ENCODE assay signal across 9 cellular contexts in genomic region chr10:3071405-3072198, GRCh38. TPM values are rescaled to one million over a fixed set of nuclear protein-coding genes. Genes with fewer than 3 reads are reported as not detected.
DNase-seq lines count a peak whose midpoint lies in the region; ATAC-seq and TF ChIP-seq lines count a peak whose summit lies in the region.
"Had no signal": no experiment of that assay in that cellular context is flagged by ENCODE, and none has a peak within 500 bp of the region (broad histone marks: within the 10 kb centered on the region; RNA-seq: fewer than 3 reads in every experiment).

No MANE protein-coding gene starts in this region.

- peak overlapping the region; percentile 57 for H3K4me3 Mint-ChIP-seq in stimulated activated naive CD8-positive, alpha-beta T cell treated with anti-CD3 and anti-CD28 coated beads, Interleukin-15, Interleukin-2, amounts not matched to agents 100 ng/mL and 50 ng/mL, for 24 hours

- no peaks in the 10 kb centered on the region for H3K9me3 ChIP-seq in fibroblast of lung (ENCODE audit: control insufficient read depth, insufficient read depth, low read depth, low read length)
- no peaks in the 10 kb centered on the region for H3K9me3 ChIP-seq in suprapubic skin
- H3K9me3 ChIP-seq: psoas muscle had no signal

- peaks cover 12% of the 10 kb centered on the region for H3K4me1 ChIP-seq in fibroblast of lung (ENCODE audit: control insufficient read depth, extremely low read depth, insufficient read depth, low read length)
- H3K4me1 ChIP-seq in suprapubic skin = peaks cover 32% of the 10 kb centered on the region
- H3K4me1 ChIP-seq: psoas muscle had no signal

- no peak for TF ChIP-seq POLR2A in suprapubic skin (IDR thresholded peaks at IDR 0.05)

- TF ChIP-seq EP300 in suprapubic skin (IDR thresholded peaks at IDR 0.05) = no peak

- no peak overlapping the region for H2AFZ ChIP-seq in fibroblast of lung (ENCODE audit: low read length)

- no peaks in the 10 kb centered on the region for H4K20me1 ChIP-seq in fibroblast of lung (ENCODE audit: control insufficient read depth, extremely low read depth, insufficient read depth, low read length)

- no peaks in the 10 kb centered on the region for H3K27me3 Mint-ChIP-seq in stimulated activated naive CD8-positive, alpha-beta T cell treated with anti-CD3 and anti-CD28 coated beads, Interleukin-15, Interleukin-2, amounts not matched to agents 100 ng/mL and 50 ng/mL, for 24 hours

- no peak overlapping the region for H3K27ac ChIP-seq in fibroblast of lung (ENCODE audit: insufficient read depth, low read length)
- no peak overlapping the region for H3K27ac ChIP-seq in suprapubic skin
- H3K27ac ChIP-seq: psoas muscle had no signal

- 93% methylated on average over 11 of the region's 13 CpGs for WGBS in suprapubic skin

- H3K79me2 ChIP-seq in fibroblast of lung (ENCODE audit: control insufficient read depth, insufficient read depth, low read length) = peaks cover 82% of the 10 kb centered on the region

- H3K27ac Mint-ChIP-seq in stimulated activated naive CD8-positive, alpha-beta T cell treated with anti-CD3 and anti-CD28 coated beads, Interleukin-15, Interleukin-2, amounts not matched to agents 100 ng/mL and 50 ng/mL, for 24 hours = peak overlapping the region; percentile 88

- H3K9ac ChIP-seq in fibroblast of lung (ENCODE audit: insufficient read depth, low read length) = no peak overlapping the region

- peaks cover 68% of the 10 kb centered on the region for H3K36me3 Mint-ChIP-seq in stimulated activated naive CD8-positive, alpha-beta T cell treated with anti-CD3 and anti-CD28 coated beads, Interleukin-15, Interleukin-2, amounts not matched to agents 100 ng/mL and 50 ng/mL, for 24 hours (ENCODE audit: low read depth)

- peaks cover 67% of the 10 kb centered on the region for H3K4me1 Mint-ChIP-seq in stimulated activated naive CD8-positive, alpha-beta T cell treated with anti-CD3 and anti-CD28 coated beads, Interleukin-15, Interleukin-2, amounts not matched to agents 100 ng/mL and 50 ng/mL, for 24 hours (ENCODE audit: low read depth)

- no peak for TF ChIP-seq CTCF in fibroblast of lung (conservative IDR thresholded peaks at IDR 0.05 in 1 of 2, IDR thresholded peaks at IDR 0.05 in 1 of 2; ENCODE audit: low read depth in 1 of 2, low read length in 2 of 2)
- TF ChIP-seq CTCF in suprapubic skin (IDR thresholded peaks at IDR 0.05) = no peak

- H3K4me3 ChIP-seq in fibroblast of lung (replicated peaks in 1 of 4; ENCODE audit: control extremely low read depth in 1 of 4, insufficient read depth in 1 of 4, low read depth in 3 of 4, low read length in 4 of 4) (no peak overlapping the region), suprapubic skin (no peak overlapping the region)
- H3K4me3 ChIP-seq: psoas muscle had no signal

- H3K4me2 ChIP-seq in fibroblast of lung (ENCODE audit: extremely low read depth, insufficient read depth, low read length) = peak overlapping the region; percentile 13

- DNase-seq in activated gamma-delta T cell treated with anti-CD3 and anti-CD28 coated beads, Interleukin-2, amount 50 U/mL, for 16 hours (ENCODE audit: low read depth) = peak; percentile 18
- DNase-seq in activated gamma-delta T cell (lab: John Stamatoyannopoulos, UW) = no peak
- DNase-seq in activated CD4-positive, alpha-beta T cell treated with anti-CD3 and anti-CD28 coated beads for 48 hours = peak; percentile 64
- peak; percentile 71 to 94 for DNase-seq in fibroblast of lung (ENCODE audit: low read depth in 2 of 2)
- DNase-seq in NCI-H524 (lab: John Stamatoyannopoulos, UW) = no peak
- no peak for DNase-seq in suprapubic skin (ENCODE audit: low spot score in 2 of 2)
- DNase-seq: psoas muscle had no signal

- H3K27me3 ChIP-seq in fibroblast of lung (ENCODE audit: control insufficient read depth, insufficient read depth, low read length) (no peaks in the 10 kb centered on the region), suprapubic skin (peaks cover 7% of the 10 kb centered on the region)

- no peak for ATAC-seq in GM18867 (IDR thresholded peaks at IDR 0.05; ENCODE audit: unreplicated experiment)
- ATAC-seq: psoas muscle had no signal

- H3K36me3 ChIP-seq in fibroblast of lung (ENCODE audit: control insufficient read depth, insufficient read depth, low read length) = peaks cover 9% of the 10 kb centered on the region
- H3K36me3 ChIP-seq in suprapubic skin = no peaks in the 10 kb centered on the region

- no peaks in the 10 kb centered on the region for H3K9me3 Mint-ChIP-seq in stimulated activated naive CD8-positive, alpha-beta T cell treated with anti-CD3 and anti-CD28 coated beads, Interleukin-15, Interleukin-2, amounts not matched to agents 100 ng/mL and 50 ng/mL, for 24 hours

RNA-seq across cellular contexts. Expression of gene PFKP, which starts 4.3 kb away (rescaled TPM):
- total RNA-seq in fibroblast of lung = 79.1 and 90.3 TPM in 2 replicates
- 74.3 and 79.0 TPM in 2 replicates for polyA plus RNA-seq in fibroblast of lung
- polyA plus RNA-seq in fibroblast of lung (2012) = 149 and 151 TPM in 2 replicates
- 103 and 104 TPM in 2 replicates for polyA minus RNA-seq in fibroblast of lung (ENCODE audit: low replicate concordance)
- total RNA-seq in suprapubic skin = 10 to 100 TPM; 36.7 to 58.9 (median 44.7) TPM

Comparison
In these comparisons a context has a peak if more than half of its experiments do, and no peak if none do; other contexts are left out.
1. DNase-seq: peak in activated gamma-delta T cell treated with anti-CD3 and anti-CD28 coated beads, Interleukin-2, amount 50 U/mL, for 16 hours (single experiment), activated CD4-positive, alpha-beta T cell treated with anti-CD3 and anti-CD28 coated beads for 48 hours (single experiment) and fibroblast of lung (2 of 2); none in activated gamma-delta T cell (single experiment), NCI-H524 (0 of 2) and suprapubic skin (0 of 2).